11 cellular contexts compared by ENCODE assay signal in genomic region chr7:75732764-75733630, GRCh38. TPM values are rescaled to one million over a fixed set of nuclear protein-coding genes. Genes with fewer than 3 reads are reported as not detected.
A peak's percentile ranks its signal among the peaks of the same experiment; 100 is the strongest.
DNase-seq lines count a peak whose midpoint lies in the region; ATAC-seq and TF ChIP-seq lines count a peak whose summit lies in the region.
"Had no signal": no experiment of that assay in that cellular context is flagged by ENCODE, and none has a peak within 500 bp of the region (broad histone marks: within the 10 kb centered on the region; RNA-seq: fewer than 3 reads in every experiment).

No MANE protein-coding gene starts in this region.

- H3K9me3 ChIP-seq in GM23248 (ENCODE audit: low read depth): no peaks in the 10 kb centered on the region

- no peak for TF ChIP-seq CTCF in WTC11 (IDR thresholded peaks at IDR 0.05)

- peak overlapping the region; percentile 52 for H3K4me3 ChIP-seq in GM23248

- H3K4me1 Mint-ChIP-seq in WTC11: peaks cover 35% of the 10 kb centered on the region
- H3K4me1 Mint-ChIP-seq in activated T-cell treated with anti-CD3 and anti-CD28 coated beads, Interleukin-2, amount 50 U/mL, for 24 hours (ENCODE audit: low read depth): peaks cover 19% of the 10 kb centered on the region

- H3F3A ChIP-seq in GM23248 (ENCODE audit: insufficient read depth): peaks cover 36% of the 10 kb centered on the region

- H3K9me2 ChIP-seq in GM23248 (ENCODE audit: insufficient read depth): no peaks in the 10 kb centered on the region

- H3K4me1 ChIP-seq in GM23248 (ENCODE audit: insufficient read depth): peaks cover 35% of the 10 kb centered on the region

- H3K36me3 Mint-ChIP-seq in WTC11: no peaks in the 10 kb centered on the region
- no peaks in the 10 kb centered on the region for H3K36me3 Mint-ChIP-seq in activated T-cell treated with anti-CD3 and anti-CD28 coated beads, Interleukin-2, amount 50 U/mL, for 24 hours (ENCODE audit: low read depth)

- POLR2A ChIA-PET in WTC11 (lab: Charles Lee): no interaction called here

- no peaks in the 10 kb centered on the region for H3K27me3 ChIP-seq in GM23248 (replicated peaks; ENCODE audit: insufficient read depth)

- CTCF ChIA-PET in WTC11 (lab: Charles Lee): no interaction called here

- in situ Hi-C loops in GM23248 (cut with MboI): no loop called here

- no peak overlapping the region for H3K4me3 Mint-ChIP-seq in WTC11
- no peak overlapping the region for H3K4me3 Mint-ChIP-seq in activated T-cell treated with anti-CD3 and anti-CD28 coated beads, Interleukin-2, amount 50 U/mL, for 24 hours
- H3K4me3 Mint-ChIP-seq: activated CD8-positive, alpha-beta T cell treated with anti-CD3 and anti-CD28 coated beads, Interleukin-2, amount 10 ng/mL, durations not matched to agents 7 days and 5 days had no signal

- DNase-seq in GM23248 (peak; percentile 97), WTC11 (ENCODE audit: low spot score) (no peak), glomerular visceral epithelial cell (ENCODE audit: extremely low spot score) (peak; percentile 92), stromal cell of bone marrow (ENCODE audit: low read depth) (peak; percentile 70), GF-D8 (lab: John Stamatoyannopoulos, UW) (no peak)
- DNase-seq in activated CD4-positive, alpha-beta T cell treated with anti-CD3 and anti-CD28 coated beads for 1 hour: no peak
- no peak for DNase-seq in activated T-cell treated with anti-CD3 and anti-CD28 coated beads, Interleukin-2, amount 50 U/mL, for 24 hours
- DNase-seq: activated CD8-positive, alpha-beta T cell treated with anti-CD3 and anti-CD28 coated beads, Interleukin-2, amount 10 ng/mL, durations not matched to agents 7 days and 5 days; NCI-H1694 treated with DMSO at 0.1 percent for 48 hours had no signal

- WGBS in GM23248 (ENCODE audit: low coverage in 1 of 2, low lambda C conversion rate in 2 of 2, missing lambda C conversion rate in 2 of 2), 2 experiments: 1% methylated on average over 15 of the region's 15 CpGs

- no peaks in the 10 kb centered on the region for H3K9me3 Mint-ChIP-seq in WTC11
- H3K9me3 Mint-ChIP-seq in activated T-cell treated with anti-CD3 and anti-CD28 coated beads, Interleukin-2, amount 50 U/mL, for 24 hours: no peaks in the 10 kb centered on the region

- peaks cover 15% of the 10 kb centered on the region for H3K27me3 Mint-ChIP-seq in WTC11 (ENCODE audit: low read depth)
- no peaks in the 10 kb centered on the region for H3K27me3 Mint-ChIP-seq in activated T-cell treated with anti-CD3 and anti-CD28 coated beads, Interleukin-2, amount 50 U/mL, for 24 hours

- H3K9ac ChIP-seq in GM23248: peak overlapping the region; percentile 59

- peaks cover 37% of the 10 kb centered on the region for H3K79me2 ChIP-seq in GM23248 (ENCODE audit: insufficient read depth)

- ATAC-seq in WTC11 (no peak), HG03342 (IDR thresholded peaks at IDR 0.05; ENCODE audit: unreplicated experiment) (no peak)
- ATAC-seq: activated CD8-positive, alpha-beta T cell treated with anti-CD3 and anti-CD28 coated beads, Interleukin-2, amount 10 ng/mL, durations not matched to agents 7 days and 5 days had no signal

- H2AFZ ChIP-seq in GM23248: peak overlapping the region; percentile 59

- H3K27ac ChIP-seq in GM23248: peak overlapping the region; percentile 83

- no peaks in the 10 kb centered on the region for H3K36me3 ChIP-seq in GM23248 (ENCODE audit: low read depth)

- peak overlapping the region; percentile 52 for H3K4me2 ChIP-seq in GM23248 (ENCODE audit: unreplicated experiment)

- no peaks in the 10 kb centered on the region for H4K20me1 ChIP-seq in GM23248 (ENCODE audit: insufficient read depth)

- peak overlapping the region; percentile 72 for H3K27ac Mint-ChIP-seq in WTC11
- H3K27ac Mint-ChIP-seq in activated T-cell treated with anti-CD3 and anti-CD28 coated beads, Interleukin-2, amount 50 U/mL, for 24 hours: no peak overlapping the region
- H3K27ac Mint-ChIP-seq: activated CD8-positive, alpha-beta T cell treated with anti-CD3 and anti-CD28 coated beads, Interleukin-2, amount 10 ng/mL, durations not matched to agents 7 days and 5 days had no signal

TF ChIP-seq in WTC11, 78 proteins besides CTCF, POLR2A, EP300 and RAD21:
- no peak for TF ChIP-seq ZBTB21 (CRISPR knock-in tag; IDR thresholded peaks at IDR 0.05; ENCODE audit: borderline replicate concordance)
- TF ChIP-seq ZNF232 (CRISPR knock-in tag; IDR thresholded peaks at IDR 0.05): no peak
TF ChIP-seq in WTC11: peak in this region for 0.

RNA-seq across cellular contexts. Expression of gene HIP1, which starts 5.7 kb away (rescaled TPM):
- 12.8 and 13.6 TPM in 2 replicates for total RNA-seq in GM23248 (2014; rRNA removed; shearing (Covaris generic))
- 6.1 and 6.2 TPM in 2 replicates for polyA plus RNA-seq in GM23248 (2016; fragmentation: Nextera tagmentation; extraction: Ambion mirVana)
- total RNA-seq in WTC11 (2021): 75.8 to 86.3 TPM (median 85.0 TPM) in 3 replicates

RNA-seq across cellular contexts. Expression of gene CCL26, which starts 39.0 kb away (rescaled TPM):
- not detected in 2 replicates for total RNA-seq in GM23248 (2014; rRNA removed; shearing (Covaris generic))
- 2.2 and 2.3 TPM in 2 replicates for polyA plus RNA-seq in GM23248 (2016; fragmentation: Nextera tagmentation; extraction: Ambion mirVana)
- total RNA-seq in WTC11 (2021): 9.8 to 19.5 TPM (median 18.5 TPM) in 3 replicates
- total RNA-seq: activated CD8-positive, alpha-beta T cell treated with anti-CD3 and anti-CD28 coated beads, Interleukin-2, amount 10 ng/mL, durations not matched to agents 7 days and 5 days; SK-MEL-5 had no signal

Comparison
In these comparisons a context has a peak if more than half of its experiments do, and no peak if none do; other contexts are left out.
1. DNase-seq: peak in GM23248 (single experiment), glomerular visceral epithelial cell (single experiment) and stromal cell of bone marrow (single experiment); none in WTC11 (single experiment), GF-D8 (single experiment), activated CD4-positive, alpha-beta T cell treated with anti-CD3 and anti-CD28 coated beads for 1 hour (single experiment) and activated T-cell treated with anti-CD3 and anti-CD28 coated beads, Interleukin-2, amount 50 U/mL, for 24 hours (single experiment).
2. RNA of gene CCL26, which starts 39.0 kb away (total RNA-seq): 9.8 to 19.5 TPM in WTC11; not detected in GM23248; every median in the first group is over 10 times any median in the second.